Comparison of ENCODE assay signal across 1 cellular context in genomic region chr17:81068411-81068810, GRCh38.
TF ChIP-seq lines count a peak whose summit lies in the region.

No MANE protein-coding gene starts in this region.

TF ChIP-seq in H1, 55 proteins besides CTCF, POLR2A, EP300 and RAD21:
- no peak for TF ChIP-seq RBBP5 (IDR thresholded peaks at IDR 0.05; ENCODE audit: borderline replicate concordance, low read depth, low read length)
- TF ChIP-seq KDM5A (IDR thresholded peaks at IDR 0.05; ENCODE audit: low read length), result no peak
- no peak for TF ChIP-seq NRF1 (IDR thresholded peaks at IDR 0.05; ENCODE audit: low read depth, low read length)
- no peak for TF ChIP-seq YY1 (IDR thresholded peaks at IDR 0.05; ENCODE audit: low read depth, low read length)
